Comparison of ENCODE assay signal across 1 cellular context in the genomic region with DNA sequence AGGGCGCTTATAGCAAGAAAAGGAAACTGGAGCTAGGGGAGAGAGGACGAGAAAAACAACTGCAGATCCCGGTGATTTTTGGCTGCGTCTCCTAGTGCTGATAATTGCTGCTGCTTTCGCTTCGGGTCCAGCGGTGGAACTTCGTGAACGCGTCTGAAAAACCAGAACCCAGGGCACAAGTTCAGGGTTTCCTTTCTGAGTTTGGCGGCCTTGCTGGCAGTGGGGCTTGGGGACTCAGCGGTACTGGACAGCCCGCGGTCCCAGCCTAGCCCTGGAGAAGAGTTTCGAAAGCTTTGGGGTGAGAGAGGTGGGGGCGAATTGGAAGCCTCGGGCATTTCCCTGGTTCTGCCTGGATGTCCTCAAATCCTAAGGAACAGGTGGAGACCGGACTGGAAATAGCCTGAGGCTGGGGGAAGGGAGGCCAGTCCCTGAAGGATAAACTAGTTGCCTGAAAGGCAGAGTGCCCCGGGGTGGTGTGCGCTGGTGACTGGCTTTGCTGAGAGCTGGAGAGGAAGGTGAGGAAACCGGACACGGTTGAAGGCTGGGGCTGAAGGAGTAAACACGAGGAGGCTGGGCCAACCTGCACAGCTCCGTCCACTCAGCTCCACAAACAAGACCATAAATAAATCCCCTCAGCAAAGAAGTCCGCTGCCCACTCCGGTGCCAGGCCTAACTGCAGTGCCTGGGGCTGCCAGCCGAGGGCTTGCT.
TF ChIP-seq lines count a peak whose summit lies in the region.

No MANE protein-coding gene starts in this region.

TF ChIP-seq in SK-N-SH treated with all-trans-retinoic acid at 6 μM for 48 hours, 23 proteins besides CTCF, POLR2A, EP300 and RAD21 (continued from another document):
- TF ChIP-seq, protein P1, sequence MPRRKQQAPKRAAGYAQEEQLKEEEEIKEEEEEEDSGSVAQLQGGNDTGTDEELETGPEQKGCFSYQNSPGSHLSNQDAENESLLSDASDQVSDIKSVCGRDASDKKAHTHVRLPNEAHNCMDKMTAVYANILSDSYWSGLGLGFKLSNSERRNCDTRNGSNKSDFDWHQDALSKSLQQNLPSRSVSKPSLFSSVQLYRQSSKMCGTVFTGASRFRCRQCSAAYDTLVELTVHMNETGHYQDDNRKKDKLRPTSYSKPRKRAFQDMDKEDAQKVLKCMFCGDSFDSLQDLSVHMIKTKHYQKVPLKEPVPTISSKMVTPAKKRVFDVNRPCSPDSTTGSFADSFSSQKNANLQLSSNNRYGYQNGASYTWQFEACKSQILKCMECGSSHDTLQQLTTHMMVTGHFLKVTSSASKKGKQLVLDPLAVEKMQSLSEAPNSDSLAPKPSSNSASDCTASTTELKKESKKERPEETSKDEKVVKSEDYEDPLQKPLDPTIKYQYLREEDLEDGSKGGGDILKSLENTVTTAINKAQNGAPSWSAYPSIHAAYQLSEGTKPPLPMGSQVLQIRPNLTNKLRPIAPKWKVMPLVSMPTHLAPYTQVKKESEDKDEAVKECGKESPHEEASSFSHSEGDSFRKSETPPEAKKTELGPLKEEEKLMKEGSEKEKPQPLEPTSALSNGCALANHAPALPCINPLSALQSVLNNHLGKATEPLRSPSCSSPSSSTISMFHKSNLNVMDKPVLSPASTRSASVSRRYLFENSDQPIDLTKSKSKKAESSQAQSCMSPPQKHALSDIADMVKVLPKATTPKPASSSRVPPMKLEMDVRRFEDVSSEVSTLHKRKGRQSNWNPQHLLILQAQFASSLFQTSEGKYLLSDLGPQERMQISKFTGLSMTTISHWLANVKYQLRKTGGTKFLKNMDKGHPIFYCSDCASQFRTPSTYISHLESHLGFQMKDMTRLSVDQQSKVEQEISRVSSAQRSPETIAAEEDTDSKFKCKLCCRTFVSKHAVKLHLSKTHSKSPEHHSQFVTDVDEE (CRISPR knock-in tag; IDR thresholded peaks at IDR 0.05) = no peak
- TF ChIP-seq ESRRG (CRISPR knock-in tag; IDR thresholded peaks at IDR 0.05) = no peak
- no peak for TF ChIP-seq PPARA (CRISPR knock-in tag; IDR thresholded peaks at IDR 0.05; ENCODE audit: borderline replicate concordance)
- no peak for TF ChIP-seq ZNF8 (CRISPR knock-in tag; IDR thresholded peaks at IDR 0.05)
- no peak for TF ChIP-seq ZNF565 (CRISPR knock-in tag; conservative IDR thresholded peaks at IDR 0.05; ENCODE audit: low read depth)
- TF ChIP-seq, protein P2, sequence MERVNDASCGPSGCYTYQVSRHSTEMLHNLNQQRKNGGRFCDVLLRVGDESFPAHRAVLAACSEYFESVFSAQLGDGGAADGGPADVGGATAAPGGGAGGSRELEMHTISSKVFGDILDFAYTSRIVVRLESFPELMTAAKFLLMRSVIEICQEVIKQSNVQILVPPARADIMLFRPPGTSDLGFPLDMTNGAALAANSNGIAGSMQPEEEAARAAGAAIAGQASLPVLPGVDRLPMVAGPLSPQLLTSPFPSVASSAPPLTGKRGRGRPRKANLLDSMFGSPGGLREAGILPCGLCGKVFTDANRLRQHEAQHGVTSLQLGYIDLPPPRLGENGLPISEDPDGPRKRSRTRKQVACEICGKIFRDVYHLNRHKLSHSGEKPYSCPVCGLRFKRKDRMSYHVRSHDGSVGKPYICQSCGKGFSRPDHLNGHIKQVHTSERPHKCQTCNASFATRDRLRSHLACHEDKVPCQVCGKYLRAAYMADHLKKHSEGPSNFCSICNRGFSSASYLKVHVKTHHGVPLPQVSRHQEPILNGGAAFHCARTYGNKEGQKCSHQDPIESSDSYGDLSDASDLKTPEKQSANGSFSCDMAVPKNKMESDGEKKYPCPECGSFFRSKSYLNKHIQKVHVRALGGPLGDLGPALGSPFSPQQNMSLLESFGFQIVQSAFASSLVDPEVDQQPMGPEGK (CRISPR knock-in tag; IDR thresholded peaks at IDR 0.05; ENCODE audit: borderline replicate concordance) = no peak
- TF ChIP-seq, protein P3, sequence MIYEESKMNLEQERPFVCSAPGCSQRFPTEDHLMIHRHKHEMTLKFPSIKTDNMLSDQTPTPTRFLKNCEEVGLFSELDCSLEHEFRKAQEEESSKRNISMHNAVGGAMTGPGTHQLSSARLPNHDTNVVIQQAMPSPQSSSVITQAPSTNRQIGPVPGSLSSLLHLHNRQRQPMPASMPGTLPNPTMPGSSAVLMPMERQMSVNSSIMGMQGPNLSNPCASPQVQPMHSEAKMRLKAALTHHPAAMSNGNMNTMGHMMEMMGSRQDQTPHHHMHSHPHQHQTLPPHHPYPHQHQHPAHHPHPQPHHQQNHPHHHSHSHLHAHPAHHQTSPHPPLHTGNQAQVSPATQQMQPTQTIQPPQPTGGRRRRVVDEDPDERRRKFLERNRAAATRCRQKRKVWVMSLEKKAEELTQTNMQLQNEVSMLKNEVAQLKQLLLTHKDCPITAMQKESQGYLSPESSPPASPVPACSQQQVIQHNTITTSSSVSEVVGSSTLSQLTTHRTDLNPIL (CRISPR knock-in tag; IDR thresholded peaks at IDR 0.05; ENCODE audit: low read depth) = no peak
- TF ChIP-seq, protein P4, sequence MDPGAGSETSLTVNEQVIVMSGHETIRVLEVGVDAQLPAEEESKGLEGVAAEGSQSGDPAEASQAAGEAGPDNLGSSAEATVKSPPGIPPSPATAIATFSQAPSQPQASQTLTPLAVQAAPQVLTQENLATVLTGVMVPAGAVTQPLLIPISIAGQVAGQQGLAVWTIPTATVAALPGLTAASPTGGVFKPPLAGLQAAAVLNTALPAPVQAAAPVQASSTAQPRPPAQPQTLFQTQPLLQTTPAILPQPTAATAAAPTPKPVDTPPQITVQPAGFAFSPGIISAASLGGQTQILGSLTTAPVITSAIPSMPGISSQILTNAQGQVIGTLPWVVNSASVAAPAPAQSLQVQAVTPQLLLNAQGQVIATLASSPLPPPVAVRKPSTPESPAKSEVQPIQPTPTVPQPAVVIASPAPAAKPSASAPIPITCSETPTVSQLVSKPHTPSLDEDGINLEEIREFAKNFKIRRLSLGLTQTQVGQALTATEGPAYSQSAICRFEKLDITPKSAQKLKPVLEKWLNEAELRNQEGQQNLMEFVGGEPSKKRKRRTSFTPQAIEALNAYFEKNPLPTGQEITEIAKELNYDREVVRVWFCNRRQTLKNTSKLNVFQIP (CRISPR knock-in tag; IDR thresholded peaks at IDR 0.05; ENCODE audit: borderline replicate concordance, low read depth) = no peak
- TF ChIP-seq ISL1 (CRISPR knock-in tag; IDR thresholded peaks at IDR 0.05) = no peak
- no peak for TF ChIP-seq BACH2 (CRISPR knock-in tag; IDR thresholded peaks at IDR 0.05; ENCODE audit: borderline replicate concordance)
